Comparison of ENCODE assay signal across 8 cellular contexts in the genomic region with DNA sequence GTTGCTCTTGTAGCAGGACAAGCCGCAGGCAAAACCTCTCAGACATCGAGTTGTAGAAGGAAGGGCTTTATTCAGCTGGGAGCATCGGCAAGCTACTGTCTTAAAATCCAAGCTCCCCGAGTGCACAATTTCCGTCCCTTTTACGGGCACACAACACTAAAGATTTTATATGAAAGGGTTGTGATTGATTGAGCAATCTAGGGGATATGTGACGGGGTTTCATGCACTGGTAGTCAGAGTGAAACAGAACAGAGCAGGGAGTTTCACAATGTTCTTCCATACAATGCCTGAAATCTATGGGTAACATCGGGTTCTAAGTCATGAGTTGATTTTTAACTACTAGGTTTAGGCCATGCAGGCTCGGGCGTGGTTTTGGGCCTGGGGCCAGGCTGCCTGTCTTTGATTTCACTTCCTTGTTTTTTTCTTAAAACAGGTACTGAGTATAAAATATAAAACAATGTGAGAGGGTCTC. TPM values are rescaled to one million over a fixed set of nuclear protein-coding genes. Genes with fewer than 3 reads are reported as not detected.
DNase-seq lines count a peak whose midpoint lies in the region; ATAC-seq and TF ChIP-seq lines count a peak whose summit lies in the region.
"Not testable (repeated sequence)": the region's sequence is repeated elsewhere in the genome, so short reads cannot be mapped to it uniquely, and the experiment has no call there.

No MANE protein-coding gene starts in this region.

- TF ChIP-seq EP300 in transverse colon (IDR thresholded peaks at IDR 0.05; ENCODE audit: low read depth) = not testable (repeated sequence)

- peak overlapping the region; percentile 71 for H2BK5ac ChIP-seq in trophoblast cell (ENCODE audit: low read depth, low read length, poor library complexity)

- H3K9ac ChIP-seq in MM.1S (ENCODE audit: low read length) = peak overlapping the region; percentile 62
- not testable (repeated sequence) for H3K9ac ChIP-seq in trophoblast cell (ENCODE audit: low read length)

- not testable (repeated sequence) for BruUV-seq in Caco-2 (replicated peaks; lab: Mats Ljungman, UMichigan)

- in situ Hi-C loops in transverse colon (cut with MboI; ENCODE audit: low pct_ligation_motif_present in 1 of 4, low pct_unique_long_range_greater_than_20kb in 1 of 4, low sequenced_read_pairs in 3 of 4) = not testable (repeated sequence)

- H3K4me3 Mint-ChIP-seq in Caco-2 (ENCODE audit: unreplicated experiment) = peak overlapping the region; percentile 5

- H3K4me1 ChIP-seq in Caco-2 (peaks cover 77% of the 10 kb centered on the region), MM.1S (ENCODE audit: low read length) (peaks cover 33% of the 10 kb centered on the region), left lung (peaks cover 15 to 50% of the 10 kb centered on the region in 2 donors), trophoblast cell (ENCODE audit: control insufficient read depth in 1 of 2, insufficient read depth in 2 of 2, low read length in 2 of 2) (peaks cover 9 to 11% of the 10 kb centered on the region in 2 experiments), transverse colon (peaks cover 14 to 68% (median 33%) of the 10 kb centered on the region in 4 donors)

- not testable (repeated sequence) for H3K9me3 ChIP-seq in Caco-2; MM.1S (replicated peaks; ENCODE audit: insufficient read depth, low read length); left lung; trophoblast cell (ENCODE audit: insufficient read depth, low read depth, low read length); transverse colon

- intact Hi-C loops in Caco-2 (cut with micrococcal nuclease; ENCODE audit: unreplicated experiment) = loop anchor here (1.0 kb wide), 1 partner anchor 9 kb away; no protein-coding TSS in a partner anchor
- intact Hi-C loops in left lung (cut with DNase I); transverse colon (cut with DNase I; ENCODE audit: low total_unique reads): not testable (repeated sequence)

- not testable (repeated sequence) for H3K27me3 ChIP-seq in Caco-2 (replicated peaks; ENCODE audit: control insufficient read depth, insufficient read depth, low read length); MM.1S (replicated peaks; ENCODE audit: insufficient read depth, low read length); left lung; trophoblast cell (ENCODE audit: insufficient read depth, low read length); transverse colon

- CTCF ChIA-PET in Caco-2 (lab: Charles Lee) = not testable (repeated sequence)

- H4K12ac ChIP-seq in trophoblast cell (ENCODE audit: low read depth, low read length) = not testable (repeated sequence)

- not testable (repeated sequence) for H2AK5ac ChIP-seq in trophoblast cell (ENCODE audit: low read length)

- H2AFZ ChIP-seq in MM.1S (ENCODE audit: low read length); trophoblast cell (ENCODE audit: insufficient read depth, low read length, poor library complexity): not testable (repeated sequence)

- H3K27me3 Mint-ChIP-seq in Caco-2 (ENCODE audit: insufficient read depth, unreplicated experiment) = not testable (repeated sequence)

- peak overlapping the region; percentile 62 for H4K8ac ChIP-seq in trophoblast cell (ENCODE audit: low read depth, low read length)

- POLR2A ChIA-PET in Caco-2 (lab: Charles Lee) = interaction anchor here (1.0 kb wide), 1 partner anchor 10 kb away, joined by 10 read pairs; no protein-coding TSS in a partner anchor

- H3K9me3 Mint-ChIP-seq in Caco-2 (ENCODE audit: unreplicated experiment) = not testable (repeated sequence)

- peak overlapping the region; percentile 66 for H2BK12ac ChIP-seq in trophoblast cell (ENCODE audit: low read length)

- peaks cover 31% of the 10 kb centered on the region for H3K79me1 ChIP-seq in trophoblast cell (ENCODE audit: low read length)

- H3K27ac ChIP-seq in MM.1S (ENCODE audit: low read length) = peak overlapping the region; percentile 89
- H3K27ac ChIP-seq in epithelial cell of prostate = peak overlapping the region; percentile 68
- H3K27ac ChIP-seq in left lung = peak overlapping the region; percentile 20 to 48
- peak overlapping the region; percentile 73 for H3K27ac ChIP-seq in trophoblast cell (ENCODE audit: low read depth, low read length)
- peak overlapping the region; percentile 83 to 90 (median 86) for H3K27ac ChIP-seq in transverse colon

- peaks cover 17% of the 10 kb centered on the region for H3K36me3 Mint-ChIP-seq in Caco-2 (ENCODE audit: insufficient read depth, unreplicated experiment)

- not testable (repeated sequence) for TF ChIP-seq CTCF in Caco-2 (IDR thresholded peaks at IDR 0.05; ENCODE audit: insufficient read depth in 1 of 2, low read depth in 1 of 2, low read length in 1 of 2, severe bottlenecking in 1 of 2, unreplicated experiment in 1 of 2); MM.1S (IDR thresholded peaks at IDR 0.05; ENCODE audit: low read length); left lung (IDR thresholded peaks at IDR 0.05); transverse colon (IDR thresholded peaks at IDR 0.05)

- H2BK120ac ChIP-seq in trophoblast cell (ENCODE audit: insufficient read depth, low read length, poor library complexity) = peak overlapping the region; percentile 64

- no CpG with 5 or more reads among the region's 10 CpGs for WGBS in trophoblast cell (ENCODE audit: extremely low coverage, insufficient coverage, insufficient read length)
- whole genome bisulfite sequencing in transverse colon (ENCODE audit: low coverage in 1 of 2), 2 donors = 20 to 34% methylated on average over 5 to 10 of the region's 10 CpGs

- DNase-seq in Caco-2 (peak; percentile 70 to 73), MM.1S (peak; percentile 23), SW480 (ENCODE audit: low spot score) (peak; percentile 30), left lung (peak; percentile 72 to 83), trophoblast cell (peak in 1 of 2 donors; percentile 44), transverse colon (peak; percentile 90)
- peak; percentile 70 for DNase-seq in activated effector memory CD4-positive, alpha-beta T cell treated with anti-CD3 and anti-CD28 coated beads, Interleukin-2, amount 50 U/mL, for 16 hours
- not testable (repeated sequence) for DNase-seq in epithelial cell of prostate (ENCODE audit: low read depth, low spot score)

- not testable (repeated sequence) for H3K18ac ChIP-seq in trophoblast cell (ENCODE audit: low read length)

- H3K27ac Mint-ChIP-seq in Caco-2 (ENCODE audit: unreplicated experiment) = peak overlapping the region; percentile 82

- not testable (repeated sequence) for H3K23ac ChIP-seq in trophoblast cell (ENCODE audit: low read length)

- H3K9me2 ChIP-seq in MM.1S (replicated peaks; ENCODE audit: insufficient read depth, low read length) = not testable (repeated sequence)

- peak overlapping the region; percentile 50 for H3K14ac ChIP-seq in trophoblast cell (ENCODE audit: low read length)

- not testable (repeated sequence) for H3K4me3 ChIP-seq in Caco-2 (ENCODE audit: low read depth, low read length); left lung; trophoblast cell (ENCODE audit: low read depth, low read length)
- H3K4me3 ChIP-seq in MM.1S (ENCODE audit: low read length) (peak overlapping the region; percentile 40), transverse colon (peak overlapping the region in 1 of 4 donors; percentile 25)

- H3K4ac ChIP-seq in trophoblast cell (ENCODE audit: low read depth, low read length) = not testable (repeated sequence)

- peaks cover 49% of the 10 kb centered on the region for H3K79me2 ChIP-seq in MM.1S (ENCODE audit: low read length)
- H3K79me2 ChIP-seq in trophoblast cell (ENCODE audit: control insufficient read depth, insufficient read depth, low read length, poor library complexity) = not testable (repeated sequence)

- peak overlapping the region; percentile 69 for H4K91ac ChIP-seq in trophoblast cell (ENCODE audit: low read depth, low read length)

- H3F3A ChIP-seq in MM.1S (ENCODE audit: insufficient read depth, low read length) = peaks cover 24% of the 10 kb centered on the region

- peaks cover 51% of the 10 kb centered on the region for H3K4me1 Mint-ChIP-seq in Caco-2 (ENCODE audit: low read depth, unreplicated experiment)

- H4K20me1 ChIP-seq in MM.1S (ENCODE audit: insufficient read depth, low read length) = not testable (repeated sequence)

- peak; percentile 35 for ATAC-seq in left lung

- TF ChIP-seq POLR2A in transverse colon (IDR thresholded peaks at IDR 0.05) = peak; percentile 34

- not testable (repeated sequence) for H3K36me3 ChIP-seq in Caco-2 (ENCODE audit: control insufficient read depth, insufficient read depth, low read length); MM.1S (replicated peaks; ENCODE audit: insufficient read depth, low read length); left lung; trophoblast cell (ENCODE audit: control insufficient read depth in 1 of 2, insufficient read depth in 2 of 2, low read length in 2 of 2); transverse colon

- peak overlapping the region; percentile 79 for H3K4me2 ChIP-seq in MM.1S (ENCODE audit: low read depth, low read length)
- not testable (repeated sequence) for H3K4me2 ChIP-seq in trophoblast cell (ENCODE audit: low read length)

RNA-seq across cellular contexts. Expression of gene DNAJC15, which starts 22.0 kb away (rescaled TPM):
- 71.0 and 72.2 TPM in 2 replicates for total RNA-seq in Caco-2 (2022)
- total RNA-seq in left lung = 10 to 100 TPM; 12.8 to 16.1 TPM
- polyA plus RNA-seq in trophoblast cell (2013) = 13.2 and 13.3 TPM in 2 replicates
- total RNA-seq in transverse colon = 10 to 100 TPM; 10.5 to 18.3 (median 11.4) TPM

RNA-seq across cellular contexts. Expression of gene EPSTI1, which starts 53.3 kb away (rescaled TPM):
- total RNA-seq in Caco-2 (2022) (80.6 and 86.5 TPM in 2 replicates), left lung (10 to 100 TPM; 21.1 to 22.4 TPM), transverse colon (100 to 1,000 TPM in 1 of 4 donors, 10 to 100 TPM in 3; 13.1 to 145 (median 18.7) TPM)
- 20.9 and 23.0 TPM in 2 replicates for polyA plus RNA-seq in trophoblast cell (2013)

Comparison
In these comparisons a context has a peak if more than half of its experiments do, and no peak if none do; other contexts are left out.
1. H3K27ac ChIP-seq: peak in every context shown above with its lines; median percentile 89 in MM.1S; 86 in transverse colon; 73 in trophoblast cell; 68 in epithelial cell of prostate; 34 in left lung.